ENCODE assay signal across 8 cellular contexts in the genomic region with DNA sequence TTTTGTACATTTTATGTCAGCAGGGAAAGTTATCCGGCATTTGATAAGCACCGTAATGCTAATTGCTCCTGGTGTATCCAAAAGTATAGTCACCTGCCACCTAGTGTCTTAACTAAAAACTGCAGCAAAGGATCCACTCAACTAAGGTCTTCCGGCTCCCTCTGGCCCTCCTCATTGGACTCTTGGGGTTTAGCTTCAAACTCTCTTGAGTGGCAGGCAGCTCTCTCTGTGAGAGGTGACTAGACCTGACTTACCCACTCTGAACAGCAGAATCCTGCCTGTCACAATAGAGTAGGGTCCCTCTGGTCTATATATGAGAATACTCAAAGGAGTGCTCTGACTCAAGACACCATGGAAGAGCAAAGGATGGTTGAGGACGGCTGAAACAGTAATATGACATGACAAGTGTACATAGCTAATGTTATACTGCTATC.
DNase-seq lines count a peak whose midpoint lies in the region; ATAC-seq and TF ChIP-seq lines count a peak whose summit lies in the region.

No MANE protein-coding gene starts in this region.

- peak; percentile 78 to 89 for TF ChIP-seq CTCF in brain (conservative IDR thresholded peaks at IDR 0.05)

- H3K9me3 Mint-ChIP-seq in brain = peaks cover 0 to 5% (median 2%) of the 10 kb centered on the region in 5 experiments

- H3K27ac Mint-ChIP-seq in brain = peak overlapping the region in 1 of 5 experiments; percentile 60

- peaks cover 5% of the 10 kb centered on the region for H3K4me1 Mint-ChIP-seq in brain

- H3K36me3 Mint-ChIP-seq in brain = no peaks in the 10 kb centered on the region

- peak; percentile 89 for ATAC-seq in HG02642 (IDR thresholded peaks at IDR 0.05; ENCODE audit: poor library complexity, unreplicated experiment)

- H3K4me3 Mint-ChIP-seq in brain = no peak overlapping the region

- H3K27me3 Mint-ChIP-seq in brain = peaks cover 5% of the 10 kb centered on the region

- DNase-seq in activated gamma-delta T cell treated with Interleukin-2 at 50 U/mL for 16 hours = peak; percentile 56
- no peak for DNase-seq in activated gamma-delta T cell (lab: John Stamatoyannopoulos, UW)
- DNase-seq in NCI-H1417 (lab: John Stamatoyannopoulos, UW) = peak; percentile 53 to 86 (median 86)
- DNase-seq in T follicular helper cell (ENCODE audit: low read depth) = peak; percentile 31
- DNase-seq in inferior parietal cortex (ENCODE audit: extremely low spot score) = peak; percentile 91
- DNase-seq in stimulated activated CD4-positive, alpha-beta T cell treated with anti-CD3 and anti-CD28 coated beads, Interleukin-2, amount 100 ng/mL, for 24 hours = peak; percentile 42 to 63
